In the genomic region with DNA sequence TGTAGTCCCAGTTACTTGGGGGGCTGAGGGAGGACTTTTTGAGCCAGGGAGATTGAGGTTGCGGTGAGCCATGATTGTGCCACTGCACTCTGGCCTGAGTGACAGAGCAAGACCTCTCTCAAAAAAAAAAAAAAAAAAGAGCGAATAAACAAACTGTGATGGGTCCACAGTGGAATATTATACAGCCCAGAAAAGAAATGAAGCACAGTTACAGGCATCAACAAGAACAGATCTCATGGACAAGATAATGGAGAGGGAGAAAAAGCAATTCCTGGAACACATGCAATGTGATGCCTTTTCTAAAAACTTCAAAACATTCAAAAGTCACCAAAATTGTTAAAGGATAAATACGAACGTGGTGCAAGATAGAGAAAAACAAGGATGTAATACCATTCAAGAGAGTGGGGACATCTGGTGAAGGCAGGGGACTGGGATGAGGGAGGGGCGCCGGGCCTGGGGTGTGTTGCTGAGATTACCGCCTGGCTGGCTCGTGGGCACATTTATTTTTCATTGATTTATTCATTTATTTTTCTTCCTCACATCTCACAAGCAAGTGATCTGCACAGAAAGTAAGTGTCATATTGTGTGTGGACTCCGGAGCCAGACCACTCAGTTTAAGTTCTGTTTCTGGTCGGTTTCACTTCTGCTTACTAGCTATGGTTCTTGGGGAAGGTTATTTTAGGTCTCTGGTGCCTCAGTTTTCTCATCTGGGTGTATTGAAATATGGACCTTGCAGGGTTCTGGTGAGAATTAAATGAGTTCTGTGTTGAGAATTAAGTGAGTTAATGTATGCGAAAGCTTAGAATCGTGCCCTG, we compare ENCODE assay signal across 12 cellular contexts. TPM values are rescaled to one million over a fixed set of nuclear protein-coding genes. Genes with fewer than 3 reads are reported as not detected.
DNase-seq lines count a peak whose midpoint lies in the region; ATAC-seq lines count a peak whose summit lies in the region.
"Had no signal": no experiment of that assay in that cellular context is flagged by ENCODE, and none has a peak within 500 bp of the region (broad histone marks: within the 10 kb centered on the region; RNA-seq: fewer than 3 reads in every experiment).

No MANE protein-coding gene starts in this region.

- H3K27ac Mint-ChIP-seq in activated T-helper 2 cell treated with anti-CD3 and anti-CD28 coated beads, Interferon-gamma antibody, Interleukin-2, Interleukin-4, amounts not matched to agents 10 μg/mL and 5 μg/mL and 100 μg/mL, durations not matched to agents 14 hours and 24 hours and 36 hours, result no peak overlapping the region
- H3K27ac Mint-ChIP-seq: activated naive CD8-positive, alpha-beta T cell; endodermal cell had no signal

- intact Hi-C loops in activated T-helper 2 cell treated with anti-CD3 and anti-CD28 coated beads, Interferon-gamma antibody, Interleukin-2, Interleukin-4, amounts not matched to agents 10 μg/mL and 5 μg/mL and 100 μg/mL, durations not matched to agents 14 hours and 24 hours and 36 hours (cut with micrococcal nuclease), result no loop called here

- H3K4me3 Mint-ChIP-seq in activated T-helper 2 cell treated with anti-CD3 and anti-CD28 coated beads, Interferon-gamma antibody, Interleukin-2, Interleukin-4, amounts not matched to agents 10 μg/mL and 5 μg/mL and 100 μg/mL, durations not matched to agents 14 hours and 24 hours and 36 hours (ENCODE audit: low read depth), result no peak overlapping the region
- H3K4me3 Mint-ChIP-seq: activated naive CD8-positive, alpha-beta T cell; endodermal cell had no signal

- peaks cover 9% of the 10 kb centered on the region for H3K27me3 Mint-ChIP-seq in activated T-helper 2 cell treated with anti-CD3 and anti-CD28 coated beads, Interferon-gamma antibody, Interleukin-2, Interleukin-4, amounts not matched to agents 10 μg/mL and 5 μg/mL and 100 μg/mL, durations not matched to agents 14 hours and 24 hours and 36 hours (ENCODE audit: low read depth)
- H3K27me3 Mint-ChIP-seq: activated naive CD8-positive, alpha-beta T cell had no signal

- DNase-seq in medulla oblongata (ENCODE audit: extremely low spot score), result peak; percentile 73
- DNase-seq in NCI-H748 treated with DMSO at 0.1 percent for 48 hours (lab: John Stamatoyannopoulos, UW), result no peak
- no peak for DNase-seq in KBM-7
- DNase-seq in activated T-helper 2 cell treated with anti-CD3 and anti-CD28 coated beads, Interferon-gamma antibody, Interleukin-2, Interleukin-4, amounts not matched to agents 10 μg/mL and 5 μg/mL and 100 μg/mL, durations not matched to agents 14 hours and 24 hours and 36 hours (ENCODE audit: low spot score), result no peak
- no peak for DNase-seq in activated T-cell treated with anti-CD3 and anti-CD28 coated beads for 4 hours
- DNase-seq: activated CD4-positive, alpha-beta T cell treated with anti-CD3 and anti-CD28 coated beads for 1 hour; endodermal cell had no signal

- in situ Hi-C loops in KBM-7 (cut with MboI; ENCODE audit: low pct_unique_long_range_greater_than_20kb, low sequenced_read_pairs), result no loop called here

- no peaks in the 10 kb centered on the region for H3K36me3 Mint-ChIP-seq in activated T-helper 2 cell treated with anti-CD3 and anti-CD28 coated beads, Interferon-gamma antibody, Interleukin-2, Interleukin-4, amounts not matched to agents 10 μg/mL and 5 μg/mL and 100 μg/mL, durations not matched to agents 14 hours and 24 hours and 36 hours (ENCODE audit: low read depth)

- peak; percentile 58 for ATAC-seq in GM18519 (IDR thresholded peaks at IDR 0.05; ENCODE audit: low FRiP score, unreplicated experiment)
- ATAC-seq in GM21576 (IDR thresholded peaks at IDR 0.05; ENCODE audit: unreplicated experiment), result peak; percentile 79
- peak; percentile 82 for ATAC-seq in HG03565 (IDR thresholded peaks at IDR 0.05; ENCODE audit: unreplicated experiment)

- H3K9me3 Mint-ChIP-seq in activated T-helper 2 cell treated with anti-CD3 and anti-CD28 coated beads, Interferon-gamma antibody, Interleukin-2, Interleukin-4, amounts not matched to agents 10 μg/mL and 5 μg/mL and 100 μg/mL, durations not matched to agents 14 hours and 24 hours and 36 hours, result no peaks in the 10 kb centered on the region
- H3K9me3 Mint-ChIP-seq: endodermal cell had no signal

- peaks cover 3% of the 10 kb centered on the region for H3K4me1 Mint-ChIP-seq in activated T-helper 2 cell treated with anti-CD3 and anti-CD28 coated beads, Interferon-gamma antibody, Interleukin-2, Interleukin-4, amounts not matched to agents 10 μg/mL and 5 μg/mL and 100 μg/mL, durations not matched to agents 14 hours and 24 hours and 36 hours (ENCODE audit: low read depth)

RNA-seq across cellular contexts. Expression of gene ABCG1, which starts 30.1 kb away (rescaled TPM):
- 5.7 and 8.0 TPM in 2 replicates for total RNA-seq in activated T-helper 2 cell treated with anti-CD3 and anti-CD28 coated beads, Interferon-gamma antibody, Interleukin-2, Interleukin-4, amounts not matched to agents 10 μg/mL and 5 μg/mL and 100 μg/mL, durations not matched to agents 14 hours and 24 hours and 36 hours
- total RNA-seq: LHCN-M2 had no signal
